Comparison of ENCODE assay signal across 17 cellular contexts in the genomic region with DNA sequence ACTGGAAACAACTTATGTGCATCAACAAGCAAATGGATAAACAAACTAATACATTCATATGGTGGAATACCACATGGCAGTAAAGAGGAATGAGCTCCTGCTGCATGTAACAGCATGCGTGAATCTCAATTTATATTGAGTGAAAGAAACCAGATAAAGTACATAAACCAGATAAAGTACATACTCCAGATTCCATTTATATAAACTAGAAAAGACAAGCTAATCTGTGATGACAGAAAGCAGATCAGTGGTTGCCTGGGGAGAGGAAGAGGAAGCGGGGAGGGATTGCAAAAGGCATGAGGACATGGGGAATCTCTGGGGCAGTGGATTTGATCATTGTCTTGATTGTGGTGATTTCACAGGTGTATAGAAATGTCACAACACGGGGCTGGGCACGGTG. TPM values are rescaled to one million over a fixed set of nuclear protein-coding genes. Genes with fewer than 3 reads are reported as not detected.
DNase-seq lines count a peak whose midpoint lies in the region; TF ChIP-seq lines count a peak whose summit lies in the region.
"Had no signal": no experiment of that assay in that cellular context is flagged by ENCODE, and none has a peak within 500 bp of the region (broad histone marks: within the 10 kb centered on the region; RNA-seq: fewer than 3 reads in every experiment).

No MANE protein-coding gene starts in this region.

- H3K4me3 ChIP-seq in adipocyte (ENCODE audit: low read length): no peak overlapping the region
- H3K4me3 ChIP-seq: HAP-1, MG63, spleen had no signal

- no peak overlapping the region for H3K9ac ChIP-seq in adipocyte (ENCODE audit: low read length)
- H3K9ac ChIP-seq: parathyroid adenoma had no signal

- H3K36me3 ChIP-seq in adipocyte (ENCODE audit: control insufficient read depth, insufficient read depth, low read length, severe bottlenecking): peaks cover 4% of the 10 kb centered on the region
- H3K36me3 ChIP-seq: HAP-1, MG63 had no signal

- no peaks in the 10 kb centered on the region for H3K9me3 ChIP-seq in adipocyte (ENCODE audit: control insufficient read depth, low read length)
- H3K9me3 ChIP-seq: HAP-1, spleen had no signal

- H3K4me1 ChIP-seq in adipocyte (ENCODE audit: control insufficient read depth, insufficient read depth, low read length): peaks cover 8% of the 10 kb centered on the region
- H3K4me1 ChIP-seq: HAP-1, parathyroid adenoma had no signal

- H3K27me3 ChIP-seq in adipocyte (replicated peaks; ENCODE audit: control insufficient read depth, insufficient read depth, low read length): no peaks in the 10 kb centered on the region
- H3K27me3 ChIP-seq: MG63, spleen had no signal

- no peak for TF ChIP-seq CTCF in GM10266 (IDR thresholded peaks at IDR 0.05; ENCODE audit: control insufficient read depth, insufficient read depth, low read depth, missing control alignments)

- peak; percentile 74 for DNase-seq in CD1c-positive myeloid dendritic cell (ENCODE audit: extremely low spot score)
- DNase-seq in NOMO-1 (lab: John Stamatoyannopoulos, UW; ENCODE audit: unreplicated experiment in 2 of 2): peak; percentile 48 to 80
- peak; percentile 48 for DNase-seq in adipocyte (ENCODE audit: low read depth)
- DNase-seq in islet precursor cell: peak; percentile 37
- DNase-seq in dermis blood vessel endothelial cell: no peak
- DNase-seq in GM10266 (ENCODE audit: extremely low spot score): no peak
- no peak for DNase-seq in NCI-H2227 treated with DMSO at 0.1 percent for 48 hours (lab: John Stamatoyannopoulos, UW)
- DNase-seq in NCI-H510A (lab: John Stamatoyannopoulos, UW): no peak
- DNase-seq: activated T-cell treated with anti-CD3 and anti-CD28 coated beads, Interleukin-2, amount 50 U/mL, for 4 hours; amygdala; DMS153; MG63; midbrain; NCI-H2171 treated with DMSO at 0.1 percent for 48 hours; spleen had no signal

RNA-seq across cellular contexts. Expression of gene LIMD1, which starts 34.2 kb away (rescaled TPM):
- 18.7 and 28.0 TPM in 2 replicates for total RNA-seq in dermis blood vessel endothelial cell

Comparison
In these comparisons a context has a peak if more than half of its experiments do, and no peak if none do; other contexts are left out.
1. DNase-seq: peak in CD1c-positive myeloid dendritic cell (single experiment), NOMO-1 (2 of 2), adipocyte (single experiment) and islet precursor cell (single experiment); none in dermis blood vessel endothelial cell (single experiment), GM10266 (single experiment), NCI-H2227 treated with DMSO at 0.1 percent for 48 hours (single experiment) and NCI-H510A (single experiment).